ENCODE assay signal across 14 cellular contexts in genomic region chr1:170578356-170578755, GRCh38. TPM values are rescaled to one million over a fixed set of nuclear protein-coding genes. Genes with fewer than 3 reads are reported as not detected.
DNase-seq lines count a peak whose midpoint lies in the region; ATAC-seq lines count a peak whose summit lies in the region.
"Had no signal": no experiment of that assay in that cellular context is flagged by ENCODE, and none has a peak within 500 bp of the region (broad histone marks: within the 10 kb centered on the region; RNA-seq: fewer than 3 reads in every experiment).

No MANE protein-coding gene starts in this region.

- H3K4me1 Mint-ChIP-seq in natural killer cell treated with Interleukin-12 subunit alpha and Interleukin-12 subunit beta and Interleukin-15 and Interleukin-18, amount 100 ng/mL, for 72 hours (ENCODE audit: low read depth in 2 of 2) = peaks cover 0 to 3% of the 10 kb centered on the region in 2 donors
- H3K4me1 Mint-ChIP-seq: CD4-positive, alpha-beta memory T cell had no signal

- peaks cover 4 to 20% of the 10 kb centered on the region in 2 donors for H3K27me3 Mint-ChIP-seq in natural killer cell treated with Interleukin-12 subunit alpha and Interleukin-12 subunit beta and Interleukin-15 and Interleukin-18, amount 100 ng/mL, for 72 hours

- no peaks in the 10 kb centered on the region for H3K36me3 Mint-ChIP-seq in natural killer cell treated with Interleukin-12 subunit alpha and Interleukin-12 subunit beta and Interleukin-15 and Interleukin-18, amount 100 ng/mL, for 72 hours
- H3K36me3 Mint-ChIP-seq: CD4-positive, alpha-beta memory T cell had no signal

- no peak overlapping the region for H3K27ac Mint-ChIP-seq in natural killer cell treated with Interleukin-12 subunit alpha and Interleukin-12 subunit beta and Interleukin-15 and Interleukin-18, amount 100 ng/mL, for 72 hours
- H3K27ac Mint-ChIP-seq: CD4-positive, alpha-beta memory T cell; H9 had no signal

- ATAC-seq in GM21515 (IDR thresholded peaks at IDR 0.05; ENCODE audit: unreplicated experiment) (no peak), GM21619 (IDR thresholded peaks at IDR 0.05; ENCODE audit: unreplicated experiment) (no peak)
- ATAC-seq in natural killer cell treated with Interleukin-12 subunit alpha and Interleukin-12 subunit beta and Interleukin-15 and Interleukin-18, amount 100 ng/mL, for 72 hours = no peak

- no peak overlapping the region for H3K4me3 Mint-ChIP-seq in natural killer cell treated with Interleukin-12 subunit alpha and Interleukin-12 subunit beta and Interleukin-15 and Interleukin-18, amount 100 ng/mL, for 72 hours
- H3K4me3 Mint-ChIP-seq: CD4-positive, alpha-beta memory T cell; H9 had no signal

- peaks cover 4% of the 10 kb centered on the region for H3K9me3 Mint-ChIP-seq in natural killer cell treated with Interleukin-12 subunit alpha and Interleukin-12 subunit beta and Interleukin-15 and Interleukin-18, amount 100 ng/mL, for 72 hours
- H3K9me3 Mint-ChIP-seq: H9 had no signal

- peak; percentile 23 for DNase-seq in ELR (ENCODE audit: low read depth)
- peak; percentile 26 for DNase-seq in LHCN-M2 (ENCODE audit: low read depth)
- peak; percentile 25 for DNase-seq in fibroblast of peridontal ligament (ENCODE audit: extremely low read depth)
- no peak for DNase-seq in NK-92 treated with Interleukin-12 subunit alpha and Interleukin-12 subunit beta, amount 100 ng/mL, for 24 hours (lab: John Stamatoyannopoulos, UW)
- no peak for DNase-seq in natural killer cell treated with Interleukin-12 subunit alpha and Interleukin-12 subunit beta and Interleukin-15 and Interleukin-18, amount 100 ng/mL, for 72 hours (ENCODE audit: low spot score)
- DNase-seq: BE2C; CD4-positive, alpha-beta memory T cell; DMS153; DMS79 treated with DMSO at 0.1 percent for 48 hours; GF-D8; GOT3; H9 had no signal

RNA-seq across cellular contexts. Expression of gene GORAB, which starts 46.4 kb away (rescaled TPM):
- 9.8 and 14.0 TPM in 2 replicates for total RNA-seq in LHCN-M2 (2014; rRNA removed)
- 3.4 TPM for polyA plus RNA-seq in LHCN-M2 (2012)
- total RNA-seq in natural killer cell treated with Interleukin-12 subunit alpha and Interleukin-12 subunit beta and Interleukin-15 and Interleukin-18, amount 100 ng/mL, for 72 hours = 10 to 100 TPM; 13.3 to 17.6 TPM

Comparison
In these comparisons a context has a peak if more than half of its experiments do, and no peak if none do; other contexts are left out.
1. DNase-seq: peak in ELR (single experiment), LHCN-M2 (single experiment) and fibroblast of peridontal ligament (single experiment); none in NK-92 treated with Interleukin-12 subunit alpha and Interleukin-12 subunit beta, amount 100 ng/mL, for 24 hours (single experiment) and natural killer cell treated with Interleukin-12 subunit alpha and Interleukin-12 subunit beta and Interleukin-15 and Interleukin-18, amount 100 ng/mL, for 72 hours (single experiment).